1 cellular context compared by ENCODE assay signal in the genomic region with DNA sequence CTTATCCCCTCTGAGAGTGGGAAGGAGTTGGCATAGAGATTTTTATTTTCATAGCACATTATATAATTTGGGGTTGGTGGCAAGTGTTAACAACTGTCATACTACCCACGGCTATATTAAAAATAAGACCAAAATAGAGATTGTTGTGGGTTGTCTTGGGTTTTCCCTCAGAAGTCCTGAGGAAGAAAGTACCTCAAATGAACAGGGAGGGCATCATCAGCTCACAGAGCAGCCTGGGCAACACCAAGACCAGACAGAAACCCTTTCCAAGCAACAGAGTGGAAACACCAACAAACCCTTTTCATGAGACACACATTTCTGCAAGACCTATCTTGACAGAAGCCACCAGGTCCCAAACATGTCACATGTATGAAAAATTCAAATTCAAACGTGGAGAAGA.
TF ChIP-seq lines count a peak whose summit lies in the region.

No MANE protein-coding gene starts in this region.

TF ChIP-seq in SK-N-SH treated with all-trans-retinoic acid at 6 μM for 48 hours, 23 proteins besides CTCF, POLR2A, EP300 and RAD21 (continued from another document):
- TF ChIP-seq ESRRG (CRISPR knock-in tag; IDR thresholded peaks at IDR 0.05), result no peak
